Comparison of ENCODE assay signal across 10 cellular contexts in genomic region chr21:45517249-45518065, GRCh38. TPM values are rescaled to one million over a fixed set of nuclear protein-coding genes. Genes with fewer than 3 reads are reported as not detected.
A peak's percentile ranks its signal among the peaks of the same experiment; 100 is the strongest.
DNase-seq lines count a peak whose midpoint lies in the region; ATAC-seq and TF ChIP-seq lines count a peak whose summit lies in the region.
"Had no signal": no experiment of that assay in that cellular context is flagged by ENCODE, and none has a peak within 500 bp of the region (broad histone marks: within the 10 kb centered on the region; RNA-seq: fewer than 3 reads in every experiment).

No MANE protein-coding gene starts in this region.

- peaks cover 24% of the 10 kb centered on the region for H3K4me1 Mint-ChIP-seq in activated CD8-positive, alpha-beta T cell treated with anti-CD3 and anti-CD28 coated beads, Interleukin-2, amount 10 ng/mL, durations not matched to agents 7 days and 5 days (ENCODE audit: low read depth)

- H3K4me3 Mint-ChIP-seq in activated CD8-positive, alpha-beta T cell treated with anti-CD3 and anti-CD28 coated beads, Interleukin-2, amount 10 ng/mL, durations not matched to agents 7 days and 5 days: peak overlapping the region; percentile 39
- H3K4me3 Mint-ChIP-seq: CD8-positive, alpha-beta memory T cell had no signal

- WGBS in right cardiac atrium: 96% methylated on average over 15 of the region's 15 CpGs

- peaks cover 30 to 61% (median 47%) of the 10 kb centered on the region in 10 experiments for H3K4me1 ChIP-seq in BLaER1 treated with 17β-estradiol and CSF1 and Interleukin-3, amounts not matched to agents 10 nM and 100 nM
- H3K4me1 ChIP-seq in HEK293 (ENCODE audit: control insufficient read depth, insufficient read depth, low read length) (no peaks in the 10 kb centered on the region), right cardiac atrium (ENCODE audit: control insufficient read depth, insufficient read depth, low read length) (no peaks in the 10 kb centered on the region)

- TF ChIP-seq CTCF in HEK293 (tag by site-specific recombination; IDR thresholded peaks at IDR 0.05): no peak

- DNase-seq in activated CD8-positive, alpha-beta T cell treated with anti-CD3 and anti-CD28 coated beads, Interleukin-2, amount 10 ng/mL, durations not matched to agents 7 days and 5 days: peak; percentile 43
- peak; percentile 14 to 39 (median 30) for DNase-seq in right cardiac atrium
- DNase-seq in stimulated activated CD4-positive, alpha-beta T cell treated with anti-CD3 and anti-CD28 coated beads, Interleukin-4, amount 100 ng/mL, for 24 hours: no peak
- no peak for DNase-seq in D341Med (ENCODE audit: low spot score)
- DNase-seq in DMS153 (lab: John Stamatoyannopoulos, UW): no peak
- DNase-seq in NCI-H2196 treated with DMSO at 0.1 percent for 48 hours (lab: John Stamatoyannopoulos, UW; ENCODE audit: unreplicated experiment): no peak
- DNase-seq: NCI-H2227 treated with DMSO at 0.1 percent for 48 hours had no signal

- no peaks in the 10 kb centered on the region for H3K27me3 ChIP-seq in BLaER1 treated with 17β-estradiol and CSF1 and Interleukin-3, amounts not matched to agents 10 nM and 100 nM
- H3K27me3 ChIP-seq in right cardiac atrium (ENCODE audit: control insufficient read depth, insufficient read depth): no peaks in the 10 kb centered on the region

- intact Hi-C loops in right cardiac atrium (cut with DNase I): no loop called here

- peak overlapping the region; percentile 50 to 73 (median 66) for H3K4me2 ChIP-seq in BLaER1 treated with 17β-estradiol and CSF1 and Interleukin-3, amounts not matched to agents 10 nM and 100 nM

- H3K27ac ChIP-seq in BLaER1 treated with 17β-estradiol and CSF1 and Interleukin-3, amounts not matched to agents 10 nM and 100 nM: peak overlapping the region; percentile 54 to 82 (median 78); a peak in 21 of 22 replicates
- no peak overlapping the region for H3K27ac ChIP-seq in HEK293 (ENCODE audit: extremely low read depth, low read depth, low read length)
- H3K27ac ChIP-seq in right cardiac atrium (ENCODE audit: low read length): no peak overlapping the region

- peak overlapping the region in 3 of 10 experiments; percentile 0 to 25 (median 23); a peak in 2 of 20 replicates for H3K4me3 ChIP-seq in BLaER1 treated with 17β-estradiol and CSF1 and Interleukin-3, amounts not matched to agents 10 nM and 100 nM
- H3K4me3 ChIP-seq in HEK293 (ENCODE audit: low read depth, low read length) (no peak overlapping the region), right cardiac atrium (ENCODE audit: low read length) (no peak overlapping the region)

- H3K9me3 ChIP-seq in BLaER1 treated with 17β-estradiol and CSF1 and Interleukin-3, amounts not matched to agents 10 nM and 100 nM (replicated peaks in 1 of 11): peaks cover 43 to 51% (median 47%) of the 10 kb centered on the region in 11 experiments
- H3K9me3 ChIP-seq in HEK293 (ENCODE audit: control insufficient read depth, insufficient read depth, low read depth, low read length): no peaks in the 10 kb centered on the region
- H3K9me3 ChIP-seq in right cardiac atrium (ENCODE audit: control insufficient read depth, low read length): no peaks in the 10 kb centered on the region

- H3K36me3 ChIP-seq in BLaER1 treated with 17β-estradiol and CSF1 and Interleukin-3, amounts not matched to agents 10 nM and 100 nM: peaks cover 62 to 99% (median 96%) of the 10 kb centered on the region in 11 experiments
- H3K36me3 ChIP-seq in HEK293 (ENCODE audit: control insufficient read depth in 2 of 2, insufficient read depth in 1 of 2, low read length in 2 of 2): peaks cover 34 to 69% of the 10 kb centered on the region in 2 experiments

- peak overlapping the region; percentile 89 for H3K27ac Mint-ChIP-seq in activated CD8-positive, alpha-beta T cell treated with anti-CD3 and anti-CD28 coated beads, Interleukin-2, amount 10 ng/mL, durations not matched to agents 7 days and 5 days

- peaks cover 0 to 24% (median 9%) of the 10 kb centered on the region in 11 experiments; a peak in 9 of 22 replicates for H4K20me1 ChIP-seq in BLaER1 treated with 17β-estradiol and CSF1 and Interleukin-3, amounts not matched to agents 10 nM and 100 nM

- H3K27me3 Mint-ChIP-seq in activated CD8-positive, alpha-beta T cell treated with anti-CD3 and anti-CD28 coated beads, Interleukin-2, amount 10 ng/mL, durations not matched to agents 7 days and 5 days (ENCODE audit: low read depth): no peaks in the 10 kb centered on the region
- H3K27me3 Mint-ChIP-seq: CD8-positive, alpha-beta memory T cell had no signal

- CTCF ChIA-PET in HEK293 (lab: Yijun Ruan, JAX): no interaction called here
- CTCF ChIA-PET in activated CD8-positive, alpha-beta T cell treated with anti-CD3 and anti-CD28 coated beads, Interleukin-2, amount 10 ng/mL, durations not matched to agents 7 days and 5 days (lab: Charles Lee): interaction anchor here (0.7 kb wide), 1 partner anchor 383 kb away, joined by 3 read pairs; no protein-coding TSS in a partner anchor

- H3K9me3 Mint-ChIP-seq in activated CD8-positive, alpha-beta T cell treated with anti-CD3 and anti-CD28 coated beads, Interleukin-2, amount 10 ng/mL, durations not matched to agents 7 days and 5 days (ENCODE audit: insufficient read depth): peaks cover 46% of the 10 kb centered on the region

- peaks cover 59% of the 10 kb centered on the region for H3K36me3 Mint-ChIP-seq in activated CD8-positive, alpha-beta T cell treated with anti-CD3 and anti-CD28 coated beads, Interleukin-2, amount 10 ng/mL, durations not matched to agents 7 days and 5 days (ENCODE audit: low read depth)

- POLR2A ChIA-PET in HEK293 (lab: Yijun Ruan, JAX): no interaction called here
- POLR2A ChIA-PET in activated CD8-positive, alpha-beta T cell treated with anti-CD3 and anti-CD28 coated beads, Interleukin-2, amount 10 ng/mL, durations not matched to agents 7 days and 5 days (lab: Charles Lee): no interaction called here

- ATAC-seq in activated CD8-positive, alpha-beta T cell treated with anti-CD3 and anti-CD28 coated beads, Interleukin-2, amount 10 ng/mL, durations not matched to agents 7 days and 5 days: no peak
- ATAC-seq in right cardiac atrium: no peak

- H3K9ac ChIP-seq in BLaER1 treated with 17β-estradiol and CSF1 and Interleukin-3, amounts not matched to agents 10 nM and 100 nM: peak overlapping the region in 9 of 11 experiments; percentile 46 to 68 (median 55); a peak in 16 of 22 replicates

TF ChIP-seq in HEK293, 187 proteins besides CTCF, POLR2A, EP300 and RAD21:
- no peak for TF ChIP-seq TRIM28 (IDR thresholded peaks at IDR 0.05; ENCODE audit: borderline replicate concordance, low read length)
- TF ChIP-seq KLF8 (tag by site-specific recombination; IDR thresholded peaks at IDR 0.05): 0 out of 2 replicates have a peak, but pooled peaks have one; percentile 19

RNA-seq across cellular contexts. Expression of gene SLC19A1, which starts 24.8 kb away (rescaled TPM):
- total RNA-seq in activated CD8-positive, alpha-beta T cell treated with anti-CD3 and anti-CD28 coated beads, Interleukin-2, amount 10 ng/mL, durations not matched to agents 7 days and 5 days: 10 to 100 TPM; 44.4 to 51.6 TPM
- total RNA-seq in right cardiac atrium: 1 to 10 TPM; 2.3 to 5.0 (median 3.8) TPM
- 3.9 TPM for polyA plus RNA-seq in right cardiac atrium

Comparison
In these comparisons a context has a peak if more than half of its experiments do, and no peak if none do; other contexts are left out.
1. H3K27ac ChIP-seq: peak in BLaER1 treated with 17β-estradiol and CSF1 and Interleukin-3, amounts not matched to agents 10 nM and 100 nM (11 of 11); none in HEK293 (single experiment) and right cardiac atrium (single experiment).
2. DNase-seq: peak in activated CD8-positive, alpha-beta T cell treated with anti-CD3 and anti-CD28 coated beads, Interleukin-2, amount 10 ng/mL, durations not matched to agents 7 days and 5 days (single experiment) and right cardiac atrium (3 of 3); none in stimulated activated CD4-positive, alpha-beta T cell treated with anti-CD3 and anti-CD28 coated beads, Interleukin-4, amount 100 ng/mL, for 24 hours (single experiment), D341Med (single experiment), DMS153 (single experiment) and NCI-H2196 treated with DMSO at 0.1 percent for 48 hours (single experiment).
3. RNA of gene SLC19A1, which starts 24.8 kb away (total RNA-seq): 44.4 to 51.6 TPM in activated CD8-positive, alpha-beta T cell treated with anti-CD3 and anti-CD28 coated beads, Interleukin-2, amount 10 ng/mL, durations not matched to agents 7 days and 5 days; 2.3 to 5.0 TPM in right cardiac atrium; every median in the first group is over 4 times any median in the second.